ENCODE assay signal across 13 cellular contexts in the genomic region with DNA sequence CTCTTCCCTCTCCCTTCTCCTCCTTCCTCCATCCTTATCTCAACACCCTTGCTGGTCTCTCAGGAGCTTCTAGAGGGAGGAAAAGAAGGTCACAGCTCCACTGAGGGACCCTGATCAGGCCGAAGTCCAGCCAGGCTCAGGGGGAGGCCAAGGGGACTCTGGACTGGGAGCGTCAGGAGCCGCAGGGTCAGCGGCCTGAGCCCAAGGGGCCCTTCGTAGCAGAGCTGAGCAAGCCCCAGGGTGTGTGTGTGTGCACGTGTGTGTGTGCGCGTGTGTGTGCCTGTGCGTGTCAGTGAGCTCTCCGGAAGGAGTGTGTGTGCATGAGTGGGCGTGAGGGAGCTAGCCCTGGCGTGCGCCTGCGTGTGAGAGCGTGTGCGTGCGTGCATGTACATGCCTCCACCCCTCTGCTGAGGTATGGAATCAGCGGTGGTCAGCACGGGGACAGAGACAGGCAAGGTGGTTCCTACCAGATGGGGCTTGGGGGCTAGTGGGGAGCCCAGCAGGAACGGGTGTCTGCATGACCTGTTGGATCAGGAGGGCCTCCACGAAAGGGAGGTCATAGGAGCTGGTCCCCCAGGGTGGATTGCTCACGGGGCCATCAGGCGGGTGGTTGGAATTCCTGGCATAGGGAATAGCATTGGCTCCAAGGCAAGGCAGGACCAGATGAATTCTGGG. TPM values are rescaled to one million over a fixed set of nuclear protein-coding genes. Genes with fewer than 3 reads are reported as not detected.
DNase-seq lines count a peak whose midpoint lies in the region; ATAC-seq and TF ChIP-seq lines count a peak whose summit lies in the region.
"Had no signal": no experiment of that assay in that cellular context is flagged by ENCODE, and none has a peak within 500 bp of the region (broad histone marks: within the 10 kb centered on the region; RNA-seq: fewer than 3 reads in every experiment).

No MANE protein-coding gene starts in this region.

- peak overlapping the region; percentile 53 to 90 for H3K27ac ChIP-seq in left lung
- no peak overlapping the region for H3K27ac ChIP-seq in brain microvascular endothelial cell
- H3K27ac ChIP-seq: testis had no signal

- in situ Hi-C loops in brain microvascular endothelial cell (cut with HindIII; ENCODE audit: low pct_ligation_motif_present, low sequenced_read_pairs) = no loop called here

- TF ChIP-seq CTCF in activated B cell treated with CpG ODN at 0.5 μM for 24 hours (IDR thresholded peaks at IDR 0.05) (no peak), left lung (IDR thresholded peaks at IDR 0.05) (no peak), brain microvascular endothelial cell (IDR thresholded peaks at IDR 0.05; ENCODE audit: low read depth, low read length, missing control alignments) (no peak)

- peaks cover 37% of the 10 kb centered on the region for H3K4me1 Mint-ChIP-seq in activated B cell treated with CpG ODN at 0.5 μM for 24 hours
- peaks cover 29 to 50% of the 10 kb centered on the region in 2 donors for H3K4me1 Mint-ChIP-seq in stimulated activated naive B cell treated with anti-CD40 and anti-IgM and Interleukin-4, amounts not matched to agents 10 μg/mL and 1 μg/mL and 100 μg/mL, for 72 hours

- POLR2A ChIA-PET in activated B cell treated with CpG ODN at 0.5 μM for 24 hours (lab: Charles Lee) = interaction anchor here (1.0 to 1.5 kb wide), 2 partner anchors 30 to 31 kb away, joined by 3 to 4 read pairs; no protein-coding TSS in a partner anchor

- H3K4me3 Mint-ChIP-seq in activated B cell treated with CpG ODN at 0.5 μM for 24 hours = no peak overlapping the region
- no peak overlapping the region for H3K4me3 Mint-ChIP-seq in stimulated activated naive B cell treated with anti-CD40 and anti-IgM and Interleukin-4, amounts not matched to agents 10 μg/mL and 1 μg/mL and 100 μg/mL, for 72 hours
- H3K4me3 Mint-ChIP-seq: activated naive CD4-positive, alpha-beta T cell treated with anti-CD3 and anti-CD28 coated beads, Interleukin-2, amount 50 U/mL, for 24 hours had no signal

- H3K4me1 ChIP-seq in left lung = peaks cover 22 to 86% of the 10 kb centered on the region in 2 donors
- H3K4me1 ChIP-seq: testis had no signal

- H3K27me3 Mint-ChIP-seq in activated B cell treated with CpG ODN at 0.5 μM for 24 hours = peaks cover 23% of the 10 kb centered on the region
- H3K27me3 Mint-ChIP-seq in stimulated activated naive B cell treated with anti-CD40 and anti-IgM and Interleukin-4, amounts not matched to agents 10 μg/mL and 1 μg/mL and 100 μg/mL, for 72 hours = peaks cover 7 to 10% of the 10 kb centered on the region in 2 donors

- H3K9me3 Mint-ChIP-seq in activated B cell treated with CpG ODN at 0.5 μM for 24 hours = no peaks in the 10 kb centered on the region
- no peaks in the 10 kb centered on the region for H3K9me3 Mint-ChIP-seq in stimulated activated naive B cell treated with anti-CD40 and anti-IgM and Interleukin-4, amounts not matched to agents 10 μg/mL and 1 μg/mL and 100 μg/mL, for 72 hours
- H3K9me3 Mint-ChIP-seq: activated naive CD4-positive, alpha-beta T cell treated with anti-CD3 and anti-CD28 coated beads, Interleukin-2, amount 50 U/mL, for 24 hours had no signal

- DNase-seq in HT-29 (ENCODE audit: low spot score) = peak; percentile 25
- no peak for DNase-seq in activated B cell treated with CpG ODN at 0.5 μM for 24 hours
- no peak for DNase-seq in left lung
- DNase-seq in stimulated activated naive B cell treated with anti-CD40 and anti-IgM and Interleukin-4, amounts not matched to agents 10 μg/mL and 1 μg/mL and 100 μg/mL, for 72 hours = no peak
- DNase-seq in brain microvascular endothelial cell = no peak
- no peak for DNase-seq in superior temporal gyrus (ENCODE audit: extremely low spot score)
- no peak for DNase-seq in stimulated activated CD4-positive, alpha-beta T cell treated with anti-CD3 and anti-CD28 coated beads, Interleukin-12 subunit alpha, Interleukin-12 subunit beta, amount 100 ng/mL, for 4 hours
- no peak for DNase-seq in SHP77 (lab: John Stamatoyannopoulos, UW)
- DNase-seq: COR-L47, NCI-H2107, testis had no signal

- H3K36me3 ChIP-seq in left lung = no peaks in the 10 kb centered on the region
- H3K36me3 ChIP-seq in brain microvascular endothelial cell (replicated peaks) = no peaks in the 10 kb centered on the region

- no peaks in the 10 kb centered on the region for H3K9me3 ChIP-seq in left lung
- H3K9me3 ChIP-seq: testis had no signal

- ATAC-seq in activated B cell treated with CpG ODN at 0.5 μM for 24 hours (ENCODE audit: low read depth) = no peak
- ATAC-seq in left lung = no peak
- ATAC-seq in stimulated activated naive B cell treated with anti-CD40 and anti-IgM and Interleukin-4, amounts not matched to agents 10 μg/mL and 1 μg/mL and 100 μg/mL, for 72 hours (replicated peaks) = no peak

- H3K4me3 ChIP-seq in left lung = no peak overlapping the region
- no peak overlapping the region for H3K4me3 ChIP-seq in brain microvascular endothelial cell (ENCODE audit: low read depth, low read length)
- H3K4me3 ChIP-seq: testis had no signal

- CTCF ChIA-PET in activated B cell treated with CpG ODN at 0.5 μM for 24 hours (lab: Charles Lee) = no interaction called here

- intact Hi-C loops in activated B cell treated with CpG ODN at 0.5 μM for 24 hours (cut with micrococcal nuclease) = no loop called here
- intact Hi-C loops in left lung (cut with DNase I) = no loop called here

- H3K27ac Mint-ChIP-seq in activated B cell treated with CpG ODN at 0.5 μM for 24 hours = peak overlapping the region; percentile 24
- peak overlapping the region; percentile 80 for H3K27ac Mint-ChIP-seq in stimulated activated naive B cell treated with anti-CD40 and anti-IgM and Interleukin-4, amounts not matched to agents 10 μg/mL and 1 μg/mL and 100 μg/mL, for 72 hours
- H3K27ac Mint-ChIP-seq: activated naive CD4-positive, alpha-beta T cell treated with anti-CD3 and anti-CD28 coated beads, Interleukin-2, amount 50 U/mL, for 24 hours had no signal

- H3K27me3 ChIP-seq in left lung = peaks cover 4 to 16% of the 10 kb centered on the region in 2 donors
- peaks cover 12% of the 10 kb centered on the region for H3K27me3 ChIP-seq in brain microvascular endothelial cell (replicated peaks)
- H3K27me3 ChIP-seq: testis had no signal

- no peaks in the 10 kb centered on the region for H3K36me3 Mint-ChIP-seq in activated B cell treated with CpG ODN at 0.5 μM for 24 hours (ENCODE audit: low read depth)
- no peaks in the 10 kb centered on the region for H3K36me3 Mint-ChIP-seq in stimulated activated naive B cell treated with anti-CD40 and anti-IgM and Interleukin-4, amounts not matched to agents 10 μg/mL and 1 μg/mL and 100 μg/mL, for 72 hours
- H3K36me3 Mint-ChIP-seq: activated naive CD4-positive, alpha-beta T cell treated with anti-CD3 and anti-CD28 coated beads, Interleukin-2, amount 50 U/mL, for 24 hours had no signal

RNA-seq across cellular contexts. Expression of gene AGPAT2, which starts 10.0 kb away (rescaled TPM):
- total RNA-seq in HT-29 (2014; rRNA removed; shearing (Covaris generic)) = 160 and 167 TPM in 2 replicates
- total RNA-seq in activated B cell treated with CpG ODN at 0.5 μM for 24 hours (16.6 and 17.1 TPM in 2 replicates), left lung (100 to 1,000 TPM; 127 to 170 TPM)

RNA-seq across cellular contexts. Expression of gene DIPK1B, which starts 15.1 kb away (rescaled TPM):
- total RNA-seq in HT-29 (2014; rRNA removed; shearing (Covaris generic)) = not detected in 2 replicates
- 1.5 and 2.2 TPM in 2 replicates for total RNA-seq in activated B cell treated with CpG ODN at 0.5 μM for 24 hours
- 10 to 100 TPM; 12.6 to 12.7 TPM for total RNA-seq in left lung
- total RNA-seq: LHCN-M2 had no signal

RNA-seq across cellular contexts. Expression of gene EGFL7, which starts 34.6 kb away (rescaled TPM):
- 3.2 and 6.4 TPM in 2 replicates for total RNA-seq in HT-29 (2014; rRNA removed; shearing (Covaris generic))
- total RNA-seq in activated B cell treated with CpG ODN at 0.5 μM for 24 hours (not detected in 2 replicates), left lung (100 to 1,000 TPM; 105 to 165 TPM)

RNA-seq across cellular contexts. Expression of gene LCN10, which starts 45.5 kb away (rescaled TPM):
- not detected in 2 replicates for total RNA-seq in HT-29 (2014; rRNA removed; shearing (Covaris generic))
- total RNA-seq in activated B cell treated with CpG ODN at 0.5 μM for 24 hours = 13.7 and 15.9 TPM in 2 replicates
- total RNA-seq in left lung = 10 to 100 TPM in 1 of 2 donors, under 1 TPM in 1; 0.32 to 10.0 TPM
- total RNA-seq: LHCN-M2 had no signal

RNA-seq across cellular contexts. Expression of gene LCN6, which starts 51.0 kb away (rescaled TPM):
- not detected in 2 replicates for total RNA-seq in HT-29 (2014; rRNA removed; shearing (Covaris generic))
- total RNA-seq in activated B cell treated with CpG ODN at 0.5 μM for 24 hours (not detected in 2 replicates), left lung (10 to 100 TPM in 1 of 2 donors, under 1 TPM in 1; 0.38 to 18.9 TPM)
- total RNA-seq: LHCN-M2 had no signal

Comparison
In these comparisons a context has a peak if more than half of its experiments do, and no peak if none do; other contexts are left out.
1. RNA of gene EGFL7, which starts 34.6 kb away (total RNA-seq): 105 to 165 TPM in left lung; 3.2 to 6.4 TPM in HT-29 and not detected in activated B cell treated with CpG ODN at 0.5 μM for 24 hours; every median in the first group is over 10 times any median in the second.